ENCODE assay signal across 16 cellular contexts in genomic region chr5:14123974-14124482, GRCh38. TPM values are rescaled to one million over a fixed set of nuclear protein-coding genes. Genes with fewer than 3 reads are reported as not detected.
A peak's percentile ranks its signal among the peaks of the same experiment; 100 is the strongest.
DNase-seq lines count a peak whose midpoint lies in the region; ATAC-seq and TF ChIP-seq lines count a peak whose summit lies in the region.
"Had no signal": no experiment of that assay in that cellular context is flagged by ENCODE, and none has a peak within 500 bp of the region (broad histone marks: within the 10 kb centered on the region; RNA-seq: fewer than 3 reads in every experiment).

No MANE protein-coding gene starts in this region.

- DNase-seq in IMR-90 (no peak), NCI-H2081 (lab: John Stamatoyannopoulos, UW) (peak; percentile 40 to 83), NCI-H345 (lab: John Stamatoyannopoulos, UW) (peak; percentile 80), epithelial cell of esophagus (ENCODE audit: low read depth) (peak; percentile 54), Caco-2 (no peak), D341Med (ENCODE audit: low spot score) (no peak)
- no peak for DNase-seq in activated naive CD4-positive, alpha-beta T cell treated with anti-CD3 and anti-CD28 coated beads, Interleukin-2, amount 10 ng/mL, durations not matched to agents 7 days and 5 days
- DNase-seq: Calu3, GF-D8, KBM-7, NCI-H187 treated with DMSO at 0.1 percent for 48 hours, NCI-H446, NCI-H774, PC-9 had no signal

- no peak for TF ChIP-seq POLR2A in IMR-90 (IDR thresholded peaks at IDR 0.05; ENCODE audit: low read depth, low read length)

- H3K23ac ChIP-seq in IMR-90 (ENCODE audit: low read depth, low read length) = no peak overlapping the region

- no peaks in the 10 kb centered on the region for H3K27me3 Mint-ChIP-seq in Caco-2 (ENCODE audit: insufficient read depth, unreplicated experiment)
- H3K27me3 Mint-ChIP-seq in activated naive CD4-positive, alpha-beta T cell treated with anti-CD3 and anti-CD28 coated beads, Interleukin-2, amount 10 ng/mL, durations not matched to agents 7 days and 5 days = peaks cover 2% of the 10 kb centered on the region

- no peak overlapping the region for H3K18ac ChIP-seq in IMR-90 (ENCODE audit: low read depth, low read length)

- H3K36me3 ChIP-seq in IMR-90 (ENCODE audit: control insufficient read depth, insufficient read depth, low read length) (no peaks in the 10 kb centered on the region), Caco-2 (ENCODE audit: control insufficient read depth, insufficient read depth, low read length) (no peaks in the 10 kb centered on the region)
- H3K36me3 ChIP-seq: SJSA1 had no signal

- no peak overlapping the region for H3K4me2 ChIP-seq in IMR-90 (ENCODE audit: low read depth, low read length)
- H3K4me2 ChIP-seq: GM23338, PC-9 had no signal

- no peaks in the 10 kb centered on the region for H3K9me3 ChIP-seq in IMR-90 (ENCODE audit: control insufficient read depth, insufficient read depth, low read length)
- H3K9me3 ChIP-seq in Caco-2 = no peaks in the 10 kb centered on the region
- H3K9me3 ChIP-seq: SJSA1 had no signal

- no peak overlapping the region for H3K27ac ChIP-seq in IMR-90 (ENCODE audit: insufficient read depth, low read length)
- H3K27ac ChIP-seq: PC-9, SJSA1 had no signal

- no peak for TF ChIP-seq RAD21 in IMR-90 (IDR thresholded peaks at IDR 0.05; ENCODE audit: low read length)

- peaks cover 6% of the 10 kb centered on the region; the same call in 1 of the 2 replicates for H3K27me3 ChIP-seq in IMR-90 (ENCODE audit: control insufficient read depth, insufficient read depth, low read length)
- H3K27me3 ChIP-seq in Caco-2 (replicated peaks; ENCODE audit: control insufficient read depth, insufficient read depth, low read length) = no peaks in the 10 kb centered on the region
- H3K27me3 ChIP-seq: SJSA1 had no signal

- H3K56ac ChIP-seq in IMR-90 (ENCODE audit: extremely low read depth, insufficient read depth, low read length) = no peak overlapping the region

- H2BK20ac ChIP-seq in IMR-90 (ENCODE audit: low read depth, low read length) = no peak overlapping the region

- H2AK9ac ChIP-seq in IMR-90 (replicated peaks; ENCODE audit: low read depth, low read length, poor library complexity) = peak overlapping the region; percentile 29

- H2AK5ac ChIP-seq in IMR-90 (ENCODE audit: low read depth, low read length) = no peak overlapping the region

- no peaks in the 10 kb centered on the region for H3K4me1 Mint-ChIP-seq in Caco-2 (ENCODE audit: low read depth, unreplicated experiment)
- no peaks in the 10 kb centered on the region for H3K4me1 Mint-ChIP-seq in activated naive CD4-positive, alpha-beta T cell treated with anti-CD3 and anti-CD28 coated beads, Interleukin-2, amount 10 ng/mL, durations not matched to agents 7 days and 5 days

- no peak overlapping the region for H3K4me3 ChIP-seq in IMR-90 (ENCODE audit: insufficient read depth, low read depth, low read length)
- H3K4me3 ChIP-seq in epithelial cell of esophagus (ENCODE audit: low read length) = no peak overlapping the region
- H3K4me3 ChIP-seq in Caco-2 (ENCODE audit: low read depth, low read length) = no peak overlapping the region
- H3K4me3 ChIP-seq: GM23338, PC-9, SJSA1 had no signal

- H3K9me1 ChIP-seq in IMR-90 (ENCODE audit: insufficient read depth, low read length) = no peaks in the 10 kb centered on the region

- TF ChIP-seq CTCF in IMR-90 (conservative IDR thresholded peaks at IDR 0.05; ENCODE audit: low read depth, low read length) (no peak), epithelial cell of esophagus (IDR thresholded peaks at IDR 0.05; ENCODE audit: insufficient read depth, low read depth, low read length, missing control alignments) (no peak), Caco-2 (IDR thresholded peaks at IDR 0.05; ENCODE audit: insufficient read depth in 1 of 2, low read depth in 1 of 2, low read length in 1 of 2, severe bottlenecking in 1 of 2, unreplicated experiment in 1 of 2) (no peak)

- H2AFZ ChIP-seq in IMR-90 (replicated peaks; ENCODE audit: low read length, poor library complexity) = no peak overlapping the region
- H2AFZ ChIP-seq: GM23338, PC-9 had no signal

- no peaks in the 10 kb centered on the region for H3K4me1 ChIP-seq in IMR-90 (ENCODE audit: control insufficient read depth, insufficient read depth, low read length)
- no peaks in the 10 kb centered on the region for H3K4me1 ChIP-seq in Caco-2

- H3K79me1 ChIP-seq in IMR-90 (ENCODE audit: low read depth in 1 of 2, low read length in 2 of 2) = no peaks in the 10 kb centered on the region

- H3K4me3 Mint-ChIP-seq in Caco-2 (ENCODE audit: unreplicated experiment) = no peak overlapping the region
- H3K4me3 Mint-ChIP-seq in activated naive CD4-positive, alpha-beta T cell treated with anti-CD3 and anti-CD28 coated beads, Interleukin-2, amount 10 ng/mL, durations not matched to agents 7 days and 5 days = no peak overlapping the region
- H3K4me3 Mint-ChIP-seq: GM23338 had no signal

- no peak overlapping the region for H2BK5ac ChIP-seq in IMR-90 (ENCODE audit: low read depth, low read length, poor library complexity, severe bottlenecking)

- H3K9me3 Mint-ChIP-seq in Caco-2 (ENCODE audit: unreplicated experiment) = no peaks in the 10 kb centered on the region
- no peaks in the 10 kb centered on the region for H3K9me3 Mint-ChIP-seq in activated naive CD4-positive, alpha-beta T cell treated with anti-CD3 and anti-CD28 coated beads, Interleukin-2, amount 10 ng/mL, durations not matched to agents 7 days and 5 days
- H3K9me3 Mint-ChIP-seq: GM23338 had no signal

- WGBS in IMR-90 (ENCODE audit: extremely low coverage in 2 of 2, insufficient read length in 1 of 2), 2 experiments = no CpG with 5 or more reads among the region's 5 CpGs

- no peak overlapping the region for H2BK120ac ChIP-seq in IMR-90 (ENCODE audit: low read depth, low read length)

- H4K91ac ChIP-seq in IMR-90 (ENCODE audit: insufficient read depth, low read depth, low read length) = no peak overlapping the region

- H4K8ac ChIP-seq in IMR-90 (ENCODE audit: low read depth in 2 of 2, low read length in 2 of 2) = no peak overlapping the region

- in situ Hi-C loops in IMR-90 (cut with MboI; ENCODE audit: low sequenced_read_pairs) = loop anchor here (25.0 kb wide), 1 partner anchor 538 kb away; the partner anchor contains the start of gene OTULIN

- CTCF ChIA-PET in IMR-90 (lab: Yijun Ruan, JAX) (no interaction called here), Caco-2 (lab: Charles Lee) (interaction anchor here (0.7 kb wide), 1 partner anchor 792 kb away, joined by 5 read pairs; no protein-coding TSS in a partner anchor)
- CTCF ChIA-PET in activated naive CD4-positive, alpha-beta T cell treated with anti-CD3 and anti-CD28 coated beads, Interleukin-2, amount 10 ng/mL, durations not matched to agents 7 days and 5 days (lab: Charles Lee) = interaction anchor here (1.1 kb wide), 1 partner anchor 15 kb away, joined by 3 read pairs; no protein-coding TSS in a partner anchor

- no peak overlapping the region; the same call in 2 of the 3 replicates for H2BK15ac ChIP-seq in IMR-90 (ENCODE audit: low read depth, low read length)

- H3K14ac ChIP-seq in IMR-90 (replicated peaks; ENCODE audit: low read depth, low read length) = no peak overlapping the region

- H4K5ac ChIP-seq in IMR-90 (ENCODE audit: low read depth, low read length) = no peak overlapping the region

- POLR2A ChIA-PET in IMR-90 (lab: Charles Lee; ENCODE audit: unreplicated experiment) (no interaction called here), Caco-2 (lab: Charles Lee) (no interaction called here)

- H3K4ac ChIP-seq in IMR-90 (ENCODE audit: low read depth, low read length) = no peak overlapping the region

- H4K20me1 ChIP-seq in IMR-90 (ENCODE audit: insufficient read depth, low read length) = no peaks in the 10 kb centered on the region

- BruUV-seq in IMR-90 (replicated peaks; lab: Mats Ljungman, UMichigan) = no TSS peak
- no TSS peak for BruUV-seq in Caco-2 (replicated peaks; lab: Mats Ljungman, UMichigan)

- intact Hi-C loops in IMR-90 (cut with micrococcal nuclease) (no loop called here), Caco-2 (cut with micrococcal nuclease; ENCODE audit: unreplicated experiment) (no loop called here)

- dilution Hi-C loops in IMR-90 (cut with HindIII; ENCODE audit: low sequenced_read_pairs, unreplicated experiment) = no loop called here

- ATAC-seq in IMR-90 (ENCODE audit: low read depth) = no peak
- ATAC-seq: GM23338 had no signal

- no peaks in the 10 kb centered on the region for H3K36me3 Mint-ChIP-seq in Caco-2 (ENCODE audit: insufficient read depth, unreplicated experiment)
- H3K36me3 Mint-ChIP-seq in activated naive CD4-positive, alpha-beta T cell treated with anti-CD3 and anti-CD28 coated beads, Interleukin-2, amount 10 ng/mL, durations not matched to agents 7 days and 5 days = no peaks in the 10 kb centered on the region

- no peak overlapping the region for H3K9ac ChIP-seq in IMR-90 (ENCODE audit: low read depth, low read length)

- no peak overlapping the region for H3K27ac Mint-ChIP-seq in Caco-2 (ENCODE audit: unreplicated experiment)
- H3K27ac Mint-ChIP-seq in activated naive CD4-positive, alpha-beta T cell treated with anti-CD3 and anti-CD28 coated beads, Interleukin-2, amount 10 ng/mL, durations not matched to agents 7 days and 5 days = no peak overlapping the region
- H3K27ac Mint-ChIP-seq: GM23338 had no signal

TF ChIP-seq in IMR-90, 13 proteins besides CTCF, POLR2A, EP300 and RAD21 (continues in another document):
- TF ChIP-seq MAFK (IDR thresholded peaks at IDR 0.05; ENCODE audit: low read depth, low read length) = no peak
- TF ChIP-seq MXI1 (IDR thresholded peaks at IDR 0.05; ENCODE audit: borderline replicate concordance, low read depth, low read length) = no peak
- TF ChIP-seq BHLHE40 (IDR thresholded peaks at IDR 0.05; ENCODE audit: low read depth, low read length) = no peak
- no peak for TF ChIP-seq FOS (IDR thresholded peaks at IDR 0.05; ENCODE audit: low read depth, low read length)
- TF ChIP-seq SMC3 (IDR thresholded peaks at IDR 0.05; ENCODE audit: low read depth, low read length) = no peak
- TF ChIP-seq CHD1 (IDR thresholded peaks at IDR 0.05; ENCODE audit: low read depth, low read length) = no peak
- TF ChIP-seq NFE2L2 (IDR thresholded peaks at IDR 0.05; ENCODE audit: low read depth, low read length) = no peak
- no peak for TF ChIP-seq CEBPB (IDR thresholded peaks at IDR 0.05; ENCODE audit: low read depth, low read length)
- TF ChIP-seq RFX5 (IDR thresholded peaks at IDR 0.05; ENCODE audit: low read depth, low read length) = no peak
- TF ChIP-seq, protein P1, sequence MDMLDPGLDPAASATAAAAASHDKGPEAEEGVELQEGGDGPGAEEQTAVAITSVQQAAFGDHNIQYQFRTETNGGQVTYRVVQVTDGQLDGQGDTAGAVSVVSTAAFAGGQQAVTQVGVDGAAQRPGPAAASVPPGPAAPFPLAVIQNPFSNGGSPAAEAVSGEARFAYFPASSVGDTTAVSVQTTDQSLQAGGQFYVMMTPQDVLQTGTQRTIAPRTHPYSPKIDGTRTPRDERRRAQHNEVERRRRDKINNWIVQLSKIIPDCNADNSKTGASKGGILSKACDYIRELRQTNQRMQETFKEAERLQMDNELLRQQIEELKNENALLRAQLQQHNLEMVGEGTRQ (IDR thresholded peaks at IDR 0.05; ENCODE audit: low read depth, low read length) = no peak

RNA-seq across cellular contexts. Expression of gene TRIO, which starts 19.1 kb away (rescaled TPM):
- total RNA-seq in IMR-90 (2012; rRNA removed) (487 and 522 TPM in 2 replicates), Caco-2 (2022) (92.0 and 98.9 TPM in 2 replicates)
- polyA plus RNA-seq in IMR-90 (2012; rRNA removed) = 206 and 225 TPM in 2 replicates
- 126 and 196 TPM in 2 replicates for polyA plus RNA-seq in IMR-90 (2012; cell fraction: cytosol; rRNA removed)
- 1,045 and 1,428 TPM in 2 replicates for polyA plus RNA-seq in IMR-90 (2012; cell fraction: nucleus; rRNA removed; ENCODE audit: low replicate concordance)

Comparison
In these comparisons a context has a peak if more than half of its experiments do, and no peak if none do; other contexts are left out.
1. DNase-seq: peak in NCI-H2081 (2 of 2), NCI-H345 (single experiment) and epithelial cell of esophagus (single experiment); none in IMR-90 (single experiment), Caco-2 (0 of 2), D341Med (single experiment) and activated naive CD4-positive, alpha-beta T cell treated with anti-CD3 and anti-CD28 coated beads, Interleukin-2, amount 10 ng/mL, durations not matched to agents 7 days and 5 days (single experiment).